In genomic region chr17:50264263-50265113, GRCh38 we compare ENCODE assay signal across 1 cellular context.
TF ChIP-seq lines count a peak whose summit lies in the region.

No MANE protein-coding gene starts in this region.

TF ChIP-seq in IMR-90, 13 proteins besides CTCF, POLR2A, EP300 and RAD21 (continued from another document):
- no peak for TF ChIP-seq MAFK (IDR thresholded peaks at IDR 0.05; ENCODE audit: low read depth, low read length)
- TF ChIP-seq RFX5 (IDR thresholded peaks at IDR 0.05; ENCODE audit: low read depth, low read length) = no peak
- TF ChIP-seq USF2 (IDR thresholded peaks at IDR 0.05; ENCODE audit: low read depth, low read length) = no peak
- no peak for TF ChIP-seq MXI1 (IDR thresholded peaks at IDR 0.05; ENCODE audit: borderline replicate concordance, low read depth, low read length)
- TF ChIP-seq CHD1 (IDR thresholded peaks at IDR 0.05; ENCODE audit: low read depth, low read length) = no peak
- TF ChIP-seq MAZ (IDR thresholded peaks at IDR 0.05; ENCODE audit: borderline replicate concordance, low read depth, low read length) = peak; percentile 72
- no peak for TF ChIP-seq CEBPB (IDR thresholded peaks at IDR 0.05; ENCODE audit: low read depth, low read length)
- 0 out of 2 replicates have a peak, but pooled peaks have one; percentile 2 for TF ChIP-seq SMC3 (IDR thresholded peaks at IDR 0.05; ENCODE audit: low read depth, low read length)
- TF ChIP-seq ELK1 (IDR thresholded peaks at IDR 0.05; ENCODE audit: borderline replicate concordance, low read depth, low read length) = no peak
- no peak for TF ChIP-seq BHLHE40 (IDR thresholded peaks at IDR 0.05; ENCODE audit: low read depth, low read length)
- TF ChIP-seq NFE2L2 (IDR thresholded peaks at IDR 0.05; ENCODE audit: low read depth, low read length) = no peak
- no peak for TF ChIP-seq RCOR1 (IDR thresholded peaks at IDR 0.05; ENCODE audit: insufficient replicate concordance, low read length)
